ENCODE assay signal across 1 cellular context in the genomic region with DNA sequence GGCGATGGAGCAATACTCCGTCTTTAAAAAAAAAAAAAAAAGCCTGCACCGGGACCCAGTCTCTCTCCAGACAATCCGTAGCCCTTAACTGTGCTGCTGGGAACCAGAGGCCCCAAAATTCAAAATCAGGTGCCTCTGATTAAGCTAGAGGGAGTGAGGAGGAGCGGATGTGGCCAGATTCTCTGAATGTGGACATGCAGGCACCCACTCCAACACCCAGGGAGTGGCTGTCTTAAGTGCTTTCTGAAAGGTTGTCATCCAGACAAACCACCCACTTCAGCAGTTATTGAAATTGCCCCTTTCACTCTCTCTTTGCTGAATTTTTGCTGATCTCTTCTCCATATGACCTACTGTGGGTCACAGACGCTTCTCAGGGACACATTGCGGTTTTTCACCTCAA.
TF ChIP-seq lines count a peak whose summit lies in the region.

No MANE protein-coding gene starts in this region.

TF ChIP-seq in HEK293, 187 proteins besides CTCF, POLR2A, EP300 and RAD21 (continued from another document):
- TF ChIP-seq, protein P1, sequence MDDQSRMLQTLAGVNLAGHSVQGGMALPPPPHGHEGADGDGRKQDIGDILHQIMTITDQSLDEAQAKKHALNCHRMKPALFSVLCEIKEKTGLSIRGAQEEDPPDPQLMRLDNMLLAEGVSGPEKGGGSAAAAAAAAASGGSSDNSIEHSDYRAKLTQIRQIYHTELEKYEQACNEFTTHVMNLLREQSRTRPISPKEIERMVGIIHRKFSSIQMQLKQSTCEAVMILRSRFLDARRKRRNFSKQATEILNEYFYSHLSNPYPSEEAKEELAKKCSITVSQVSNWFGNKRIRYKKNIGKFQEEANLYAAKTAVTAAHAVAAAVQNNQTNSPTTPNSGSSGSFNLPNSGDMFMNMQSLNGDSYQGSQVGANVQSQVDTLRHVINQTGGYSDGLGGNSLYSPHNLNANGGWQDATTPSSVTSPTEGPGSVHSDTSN (CRISPR knock-in tag; IDR thresholded peaks at IDR 0.05): no peak
- TF ChIP-seq ZNF596 (tag by site-specific recombination; IDR thresholded peaks at IDR 0.05): no peak
- no peak for TF ChIP-seq ZNF747 (tag by site-specific recombination; IDR thresholded peaks at IDR 0.05)
